In genomic region chr3:140736863-140737460, GRCh38 we compare ENCODE assay signal across 8 cellular contexts. TPM values are rescaled to one million over a fixed set of nuclear protein-coding genes. Genes with fewer than 3 reads are reported as not detected.
DNase-seq lines count a peak whose midpoint lies in the region; ATAC-seq and TF ChIP-seq lines count a peak whose summit lies in the region.

No MANE protein-coding gene starts in this region.

- H3K9me3 Mint-ChIP-seq in WTC11 = peaks cover 10% of the 10 kb centered on the region; the same call in 1 of the 2 replicates

- H3K4me1 Mint-ChIP-seq in WTC11 = peaks cover 3% of the 10 kb centered on the region

- no peak overlapping the region for H3K4me3 ChIP-seq in gastrocnemius medialis

- in situ Hi-C loops in gastrocnemius medialis (cut with MboI; ENCODE audit: low sequenced_read_pairs in 4 of 4) = loop anchor here in 1 of 4 donors (10.0 kb wide), 1 partner anchor 802 kb away; the partner anchor contains the start of gene CLSTN2

- POLR2A ChIA-PET in WTC11 (lab: Charles Lee) = no interaction called here

- no peaks in the 10 kb centered on the region; the same call in 1 of the 2 replicates for H3K36me3 Mint-ChIP-seq in WTC11

- no peak for TF ChIP-seq POLR2A in gastrocnemius medialis (IDR thresholded peaks at IDR 0.05)

- no peak overlapping the region for H3K27ac Mint-ChIP-seq in WTC11

- H3K4me3 Mint-ChIP-seq in WTC11 = no peak overlapping the region

- no peaks in the 10 kb centered on the region for H3K9me3 ChIP-seq in gastrocnemius medialis

- H3K36me3 ChIP-seq in gastrocnemius medialis = no peaks in the 10 kb centered on the region

- H3K27ac ChIP-seq in gastrocnemius medialis = no peak overlapping the region

- no peaks in the 10 kb centered on the region for H3K27me3 ChIP-seq in gastrocnemius medialis

- intact Hi-C loops in Right ventricle myocardium inferior (cut with DNase I) (loop anchor here (1.0 to 10.0 kb wide), 3 partner anchors 184 to 800 kb away; no protein-coding TSS in a partner anchor), cardiac septum (cut with DNase I) (no loop called here), left cardiac atrium (cut with DNase I) (loop anchor here in 1 of 2 donors (5.0 kb wide), 2 partner anchors 180 to 800 kb away; partner anchors contain the start of gene CLSTN2), gastrocnemius medialis (cut with DNase I; ENCODE audit: low total_unique reads) (no loop called here)

- CTCF ChIA-PET in WTC11 (lab: Charles Lee) = interaction anchor here (0.6 to 1.7 kb wide), 5 partner anchors 9 to 608 kb away, joined by 3 to 5 read pairs (median 4); no protein-coding TSS in a partner anchor

- H3K27me3 Mint-ChIP-seq in WTC11 (ENCODE audit: low read depth) = peaks cover 5% of the 10 kb centered on the region

- ATAC-seq in Right ventricle myocardium inferior (peak; percentile 78), WTC11 (peak; percentile 95), left cardiac atrium (peak; percentile 78 to 89), gastrocnemius medialis (peak in 1 of 2 donors; percentile 41), HG03442 (IDR thresholded peaks at IDR 0.05; ENCODE audit: unreplicated experiment) (no peak)

- DNase-seq in Right ventricle myocardium inferior (ENCODE audit: missing footprints) = no peak
- no peak for DNase-seq in cardiac septum (ENCODE audit: low spot score)
- peak; percentile 15 for DNase-seq in NCI-H1048 (lab: John Stamatoyannopoulos, UW)
- peak; percentile 74 for DNase-seq in WTC11 (ENCODE audit: low spot score)
- peak; percentile 57 for DNase-seq in left cardiac atrium
- peak in 1 of 2 donors; percentile 23 for DNase-seq in gastrocnemius medialis
- DNase-seq in SKM-1 treated with dmso at 0.1 percent for 144 hours (lab: John Stamatoyannopoulos, UW; ENCODE audit: unreplicated experiment) = no peak

- H3K4me1 ChIP-seq in gastrocnemius medialis = no peaks in the 10 kb centered on the region

- TF ChIP-seq CTCF in WTC11 (IDR thresholded peaks at IDR 0.05) (peak; percentile 44), gastrocnemius medialis (IDR thresholded peaks at IDR 0.05 in 4 of 5, conservative IDR thresholded peaks at IDR 0.05 in 1 of 5) (peak in 3 of 5 experiments; percentile 38 to 47 (median 45))

TF ChIP-seq in WTC11, 78 proteins besides CTCF, POLR2A, EP300 and RAD21:
- 0 out of 2 replicates have a peak, but pooled peaks have one; percentile 31 for TF ChIP-seq MAX (CRISPR knock-in tag; IDR thresholded peaks at IDR 0.05)
- TF ChIP-seq FOXP1 (CRISPR knock-in tag; IDR thresholded peaks at IDR 0.05; ENCODE audit: borderline replicate concordance) = no peak

RNA-seq across cellular contexts. Expression of gene TRIM42, which starts 59.1 kb away (rescaled TPM):
- total RNA-seq in Right ventricle myocardium inferior (not detected), cardiac septum (not detected), WTC11 (2021) (not detected in 3 replicates), left cardiac atrium (not detected), gastrocnemius medialis (not detected)

Comparison
In these comparisons a context has a peak if more than half of its experiments do, and no peak if none do; other contexts are left out.
1. DNase-seq: peak in NCI-H1048 (single experiment), WTC11 (single experiment) and left cardiac atrium (single experiment); none in Right ventricle myocardium inferior (single experiment), cardiac septum (single experiment) and SKM-1 treated with dmso at 0.1 percent for 144 hours (single experiment).